In genomic region chr18:77899972-77900754, GRCh38 we compare ENCODE assay signal across 8 cellular contexts.
DNase-seq lines count a peak whose midpoint lies in the region; ATAC-seq and TF ChIP-seq lines count a peak whose summit lies in the region.

No MANE protein-coding gene starts in this region.

- intact Hi-C loops in A673 (cut with micrococcal nuclease; ENCODE audit: unreplicated experiment) = no loop called here

- H3K4me1 ChIP-seq in A673 (ENCODE audit: insufficient read depth, low read length, poor library complexity, severe bottlenecking) (no peaks in the 10 kb centered on the region), osteoblast (ENCODE audit: insufficient read depth, low read length) (no peaks in the 10 kb centered on the region)

- H3K4me1 Mint-ChIP-seq in type B pancreatic cell (ENCODE audit: unreplicated experiment) = no peaks in the 10 kb centered on the region

- no peak overlapping the region for H3K27ac ChIP-seq in A673 (ENCODE audit: low read depth, low read length, poor library complexity, severe bottlenecking)
- no peak overlapping the region for H3K27ac ChIP-seq in osteoblast (ENCODE audit: low read depth, low read length)

- H3K9me3 ChIP-seq in A673 (ENCODE audit: low read depth, low read length, poor library complexity, severe bottlenecking) (peaks cover 3% of the 10 kb centered on the region), osteoblast (ENCODE audit: low read depth, low read length) (no peaks in the 10 kb centered on the region)

- H4K20me1 ChIP-seq in osteoblast (ENCODE audit: insufficient read depth, low read length) = no peaks in the 10 kb centered on the region

- H3K36me3 Mint-ChIP-seq in type B pancreatic cell = no peaks in the 10 kb centered on the region

- H3K27me3 ChIP-seq in A673 (replicated peaks; ENCODE audit: insufficient read depth, low read depth, low read length, poor library complexity) (no peaks in the 10 kb centered on the region), osteoblast (ENCODE audit: insufficient read depth, low read length) (no peaks in the 10 kb centered on the region)

- H3K9me3 Mint-ChIP-seq in type B pancreatic cell = no peaks in the 10 kb centered on the region

- POLR2A ChIA-PET in A673 (lab: Charles Lee; ENCODE audit: low non-redundant PET) = no interaction called here

- peak overlapping the region; percentile 84 for H2AFZ ChIP-seq in osteoblast (ENCODE audit: low read length)

- no peak overlapping the region for H3K27ac Mint-ChIP-seq in type B pancreatic cell

- no peaks in the 10 kb centered on the region for H3K79me2 ChIP-seq in osteoblast (ENCODE audit: insufficient read depth, low read length)

- H3K4me2 ChIP-seq in osteoblast (ENCODE audit: insufficient read depth, low read length) = peak overlapping the region; percentile 36

- peak; percentile 84 for ATAC-seq in GM18520 (IDR thresholded peaks at IDR 0.05; ENCODE audit: unreplicated experiment)
- peak; percentile 96 for ATAC-seq in HG03039 (IDR thresholded peaks at IDR 0.05; ENCODE audit: unreplicated experiment)

- CTCF ChIA-PET in A673 (lab: Charles Lee) = no interaction called here

- H3K36me3 ChIP-seq in A673 (ENCODE audit: insufficient read depth, low read length, poor library complexity, severe bottlenecking) (no peaks in the 10 kb centered on the region), osteoblast (ENCODE audit: insufficient read depth, low read length) (no peaks in the 10 kb centered on the region)

- peak overlapping the region; percentile 75 for H3K4me3 Mint-ChIP-seq in type B pancreatic cell

- no TSS peak for BruUV-seq in A673 (replicated peaks; lab: Mats Ljungman, UMichigan)

- H3K4me3 ChIP-seq in A673 (ENCODE audit: low read depth, low read length, poor library complexity, severe bottlenecking) = no peak overlapping the region
- no peak overlapping the region for H3K4me3 ChIP-seq in fibroblast of villous mesenchyme (ENCODE audit: low read depth, low read length)
- H3K4me3 ChIP-seq in osteoblast (ENCODE audit: insufficient read depth, low read length) = no peak overlapping the region

- DNase-seq in A673 (ENCODE audit: low spot score) (peak; percentile 41), NCI-H460 (ENCODE audit: extremely low read depth, low read depth) (peak; percentile 27), activated T-cell treated with anti-CD3 and anti-CD28 coated beads for 48 hours (ENCODE audit: low read depth) (peak; percentile 60), fibroblast of villous mesenchyme (ENCODE audit: low read depth) (peak; percentile 5), osteoblast (ENCODE audit: insufficient read length, low spot score, missing footprints) (peak; percentile 93), type B pancreatic cell (ENCODE audit: extremely low spot score, unreplicated experiment) (no peak)

- TF ChIP-seq CTCF in A673 (conservative IDR thresholded peaks at IDR 0.05; ENCODE audit: low read depth, low read length) (peak; percentile 58), fibroblast of villous mesenchyme (IDR thresholded peaks at IDR 0.05; ENCODE audit: insufficient read depth, low read depth, low read length) (peak; percentile 57), osteoblast (IDR thresholded peaks at IDR 0.05; ENCODE audit: extremely low read depth, low read depth, low read length) (peak; percentile 50), type B pancreatic cell (conservative IDR thresholded peaks at IDR 0.05) (peak; percentile 78)

- H3K27me3 Mint-ChIP-seq in type B pancreatic cell = peaks cover 34% of the 10 kb centered on the region
